1 cellular context compared by ENCODE assay signal in the genomic region with DNA sequence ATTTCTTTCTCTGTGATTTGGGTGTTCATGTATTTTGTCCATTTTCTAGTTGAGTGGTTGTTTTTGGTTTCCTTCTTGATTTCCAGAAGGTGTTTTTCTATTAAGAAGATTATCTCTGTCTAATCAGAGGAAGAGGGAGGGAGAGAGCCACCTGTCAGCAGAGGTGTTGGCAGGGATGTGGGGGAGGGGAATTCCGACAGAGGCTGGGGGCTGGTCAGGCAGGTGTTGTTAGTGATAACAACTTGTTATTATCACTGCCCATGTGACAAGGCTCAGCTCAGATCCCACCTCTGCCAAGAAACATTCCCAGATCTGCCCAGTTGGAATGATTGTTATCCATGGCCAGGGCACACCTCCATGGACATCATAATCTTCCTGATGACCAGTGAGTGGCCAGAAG.
TF ChIP-seq lines count a peak whose summit lies in the region.

No MANE protein-coding gene starts in this region.

TF ChIP-seq in WTC11, 78 proteins besides CTCF, POLR2A, EP300 and RAD21 (continued from another document):
- TF ChIP-seq, protein P1, sequence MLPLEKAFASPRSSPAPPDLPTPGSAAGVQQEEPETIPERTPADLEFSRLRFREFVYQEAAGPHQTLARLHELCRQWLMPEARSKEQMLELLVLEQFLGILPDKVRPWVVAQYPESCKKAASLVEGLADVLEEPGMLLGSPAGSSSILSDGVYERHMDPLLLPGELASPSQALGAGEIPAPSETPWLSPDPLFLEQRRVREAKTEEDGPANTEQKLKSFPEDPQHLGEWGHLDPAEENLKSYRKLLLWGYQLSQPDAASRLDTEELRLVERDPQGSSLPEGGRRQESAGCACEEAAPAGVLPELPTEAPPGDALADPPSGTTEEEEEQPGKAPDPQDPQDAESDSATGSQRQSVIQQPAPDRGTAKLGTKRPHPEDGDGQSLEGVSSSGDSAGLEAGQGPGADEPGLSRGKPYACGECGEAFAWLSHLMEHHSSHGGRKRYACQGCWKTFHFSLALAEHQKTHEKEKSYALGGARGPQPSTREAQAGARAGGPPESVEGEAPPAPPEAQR (CRISPR knock-in tag; IDR thresholded peaks at IDR 0.05) = no peak
- TF ChIP-seq ZNF121 (CRISPR knock-in tag; IDR thresholded peaks at IDR 0.05) = no peak
- TF ChIP-seq, protein P2, sequence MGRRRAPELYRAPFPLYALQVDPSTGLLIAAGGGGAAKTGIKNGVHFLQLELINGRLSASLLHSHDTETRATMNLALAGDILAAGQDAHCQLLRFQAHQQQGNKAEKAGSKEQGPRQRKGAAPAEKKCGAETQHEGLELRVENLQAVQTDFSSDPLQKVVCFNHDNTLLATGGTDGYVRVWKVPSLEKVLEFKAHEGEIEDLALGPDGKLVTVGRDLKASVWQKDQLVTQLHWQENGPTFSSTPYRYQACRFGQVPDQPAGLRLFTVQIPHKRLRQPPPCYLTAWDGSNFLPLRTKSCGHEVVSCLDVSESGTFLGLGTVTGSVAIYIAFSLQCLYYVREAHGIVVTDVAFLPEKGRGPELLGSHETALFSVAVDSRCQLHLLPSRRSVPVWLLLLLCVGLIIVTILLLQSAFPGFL (CRISPR knock-in tag; IDR thresholded peaks at IDR 0.05; ENCODE audit: borderline replicate concordance) = no peak
- TF ChIP-seq, protein P3, sequence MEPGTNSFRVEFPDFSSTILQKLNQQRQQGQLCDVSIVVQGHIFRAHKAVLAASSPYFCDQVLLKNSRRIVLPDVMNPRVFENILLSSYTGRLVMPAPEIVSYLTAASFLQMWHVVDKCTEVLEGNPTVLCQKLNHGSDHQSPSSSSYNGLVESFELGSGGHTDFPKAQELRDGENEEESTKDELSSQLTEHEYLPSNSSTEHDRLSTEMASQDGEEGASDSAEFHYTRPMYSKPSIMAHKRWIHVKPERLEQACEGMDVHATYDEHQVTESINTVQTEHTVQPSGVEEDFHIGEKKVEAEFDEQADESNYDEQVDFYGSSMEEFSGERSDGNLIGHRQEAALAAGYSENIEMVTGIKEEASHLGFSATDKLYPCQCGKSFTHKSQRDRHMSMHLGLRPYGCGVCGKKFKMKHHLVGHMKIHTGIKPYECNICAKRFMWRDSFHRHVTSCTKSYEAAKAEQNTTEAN (CRISPR knock-in tag; IDR thresholded peaks at IDR 0.05) = no peak
